In genomic region chr3:139433089-139433488, GRCh38 we compare ENCODE assay signal across 42 cellular contexts. TPM values are rescaled to one million over a fixed set of nuclear protein-coding genes. Genes with fewer than 3 reads are reported as not detected.
"Had no signal": no experiment of that assay in that cellular context is flagged by ENCODE, and none has a peak within 500 bp of the region (broad histone marks: within the 10 kb centered on the region; RNA-seq: fewer than 3 reads in every experiment).

No MANE protein-coding gene starts in this region.

- H3K27me3 ChIP-seq: adrenal gland, ascending aorta, body of pancreas, brain microvascular endothelial cell, breast epithelium, cardiac muscle cell had no signal

- H3K27me3 Mint-ChIP-seq: activated naive CD4-positive, alpha-beta T cell treated with anti-CD3 and anti-CD28 coated beads, Interleukin-2, amount 10 ng/mL, durations not matched to agents 7 days and 5 days; activated naive CD4-positive, alpha-beta T cell treated with anti-CD3 and anti-CD28 coated beads, Interleukin-2, amount 50 U/mL, for 24 hours; activated naive CD8-positive, alpha-beta T cell; activated naive CD8-positive, alpha-beta T cell treated with anti-CD3 and anti-CD28 coated beads for 36 hours; activated naive CD8-positive, alpha-beta T cell treated with anti-CD3 and anti-CD28 coated beads, Interleukin-2, amount 10 ng/mL, durations not matched to agents 7 days and 5 days; activated naive CD8-positive, alpha-beta T cell treated with anti-CD3 and anti-CD28 coated beads, Interleukin-2, amount 50 U/mL, for 24 hours; activated T-cell treated with anti-CD3 and anti-CD28 coated beads, Interleukin-2, amount 50 U/mL, for 24 hours; activated T-helper 17 cell treated with anti-CD3 and anti-CD28 coated beads, Interleukin-2, amount 50 U/mL, for 72 hours; brain; central memory CD8-positive, alpha-beta T cell had no signal

- H3K4me3 Mint-ChIP-seq: activated naive CD4-positive, alpha-beta T cell treated with anti-CD3 and anti-CD28 coated beads, Interleukin-2, amount 10 ng/mL, durations not matched to agents 7 days and 5 days; activated naive CD4-positive, alpha-beta T cell treated with anti-CD3 and anti-CD28 coated beads, Interleukin-2, amount 50 U/mL, for 24 hours; activated naive CD8-positive, alpha-beta T cell; activated naive CD8-positive, alpha-beta T cell treated with anti-CD3 and anti-CD28 coated beads for 36 hours; activated naive CD8-positive, alpha-beta T cell treated with anti-CD3 and anti-CD28 coated beads, Interleukin-2, amount 10 ng/mL, durations not matched to agents 7 days and 5 days; activated naive CD8-positive, alpha-beta T cell treated with anti-CD3 and anti-CD28 coated beads, Interleukin-2, amount 50 U/mL, for 24 hours; activated T-cell treated with anti-CD3 and anti-CD28 coated beads, Interleukin-2, amount 50 U/mL, for 24 hours; activated T-cell treated with anti-CD3 and anti-CD28 coated beads, Interleukin-2, amount 50 U/mL, for 4 hours; activated T-cell treated with anti-CD3 and anti-CD28 coated beads, Interleukin-2, amount 50 U/mL, for 72 hours; activated T-helper 1 cell treated with anti-CD3 and anti-CD28 coated beads, Interleukin-12 subunit alpha, Interleukin-12 subunit beta, Interleukin-2, Interleukin-4 antibody, amounts not matched to agents 30 ng/mL and 10 ng/mL and 1 ng/mL, durations not matched to agents 14 hours and 24 hours and 36 hours; activated T-helper 17 cell treated with anti-CD3 and anti-CD28 coated beads, Interleukin-2, amount 50 U/mL, for 72 hours; brain; central memory CD8-positive, alpha-beta T cell had no signal

- H3K27ac Mint-ChIP-seq: activated naive CD4-positive, alpha-beta T cell treated with anti-CD3 and anti-CD28 coated beads, Interleukin-2, amount 10 ng/mL, durations not matched to agents 7 days and 5 days; activated naive CD4-positive, alpha-beta T cell treated with anti-CD3 and anti-CD28 coated beads, Interleukin-2, amount 50 U/mL, for 24 hours; activated naive CD4-positive, alpha-beta T cell treated with anti-CD3 and anti-CD28 coated beads, Interleukin-2, amount 50 U/mL, for 72 hours; activated naive CD8-positive, alpha-beta T cell; activated naive CD8-positive, alpha-beta T cell treated with anti-CD3 and anti-CD28 coated beads for 36 hours; activated naive CD8-positive, alpha-beta T cell treated with anti-CD3 and anti-CD28 coated beads, Interleukin-2, amount 10 ng/mL, durations not matched to agents 7 days and 5 days; activated naive CD8-positive, alpha-beta T cell treated with anti-CD3 and anti-CD28 coated beads, Interleukin-2, amount 50 U/mL, for 24 hours; activated T-cell treated with anti-CD3 and anti-CD28 coated beads, Interleukin-2, amount 50 U/mL, for 24 hours; activated T-cell treated with anti-CD3 and anti-CD28 coated beads, Interleukin-2, amount 50 U/mL, for 72 hours; activated T-helper 1 cell treated with anti-CD3 and anti-CD28 coated beads, Interleukin-12 subunit alpha, Interleukin-12 subunit beta, Interleukin-2, Interleukin-4 antibody, amounts not matched to agents 30 ng/mL and 10 ng/mL and 1 ng/mL, durations not matched to agents 14 hours and 24 hours and 36 hours; activated T-helper 17 cell treated with anti-CD3 and anti-CD28 coated beads, Interleukin-2, amount 50 U/mL, for 72 hours; activated T-helper 2 cell treated with anti-CD3 and anti-CD28 coated beads, Interferon-gamma antibody, Interleukin-2, Interleukin-4, amounts not matched to agents 10 μg/mL and 5 μg/mL and 100 μg/mL, durations not matched to agents 14 hours and 24 hours and 36 hours had no signal

- H3K9me3 Mint-ChIP-seq: activated naive CD4-positive, alpha-beta T cell treated with anti-CD3 and anti-CD28 coated beads, Interleukin-2, amount 10 ng/mL, durations not matched to agents 7 days and 5 days; activated naive CD4-positive, alpha-beta T cell treated with anti-CD3 and anti-CD28 coated beads, Interleukin-2, amount 50 U/mL, for 24 hours; activated naive CD4-positive, alpha-beta T cell treated with anti-CD3 and anti-CD28 coated beads, Interleukin-2, amount 50 U/mL, for 72 hours; activated naive CD8-positive, alpha-beta T cell treated with anti-CD3 and anti-CD28 coated beads, Interleukin-2, amount 10 ng/mL, durations not matched to agents 7 days and 5 days; activated naive CD8-positive, alpha-beta T cell treated with anti-CD3 and anti-CD28 coated beads, Interleukin-2, amount 50 U/mL, for 24 hours; activated T-cell treated with anti-CD3 and anti-CD28 coated beads, Interleukin-2, amount 50 U/mL, for 24 hours; activated T-cell treated with anti-CD3 and anti-CD28 coated beads, Interleukin-2, amount 50 U/mL, for 4 hours; activated T-cell treated with anti-CD3 and anti-CD28 coated beads, Interleukin-2, amount 50 U/mL, for 72 hours; activated T-helper 1 cell treated with anti-CD3 and anti-CD28 coated beads, Interleukin-12 subunit alpha, Interleukin-12 subunit beta, Interleukin-2, Interleukin-4 antibody, amounts not matched to agents 30 ng/mL and 10 ng/mL and 1 ng/mL, durations not matched to agents 14 hours and 24 hours and 36 hours; activated T-helper 17 cell treated with anti-CD3 and anti-CD28 coated beads, Interleukin-2, amount 50 U/mL, for 72 hours; activated T-helper 2 cell treated with anti-CD3 and anti-CD28 coated beads, Interferon-gamma antibody, Interleukin-2, Interleukin-4, amounts not matched to agents 10 μg/mL and 5 μg/mL and 100 μg/mL, durations not matched to agents 14 hours and 24 hours and 36 hours; central memory CD8-positive, alpha-beta T cell had no signal

- H3K4me3 ChIP-seq: adrenal gland, ascending aorta, body of pancreas, breast epithelium, cardiac muscle cell had no signal

- H3K36me3 ChIP-seq: adrenal gland, ascending aorta, brain microvascular endothelial cell, breast epithelium had no signal

- H3K9me3 ChIP-seq: adrenal gland, ascending aorta, body of pancreas, breast epithelium had no signal

- FAIRE-seq: astrocyte, bronchial epithelial cell had no signal

- H3K4me1 Mint-ChIP-seq: activated naive CD4-positive, alpha-beta T cell treated with anti-CD3 and anti-CD28 coated beads, Interleukin-2, amount 10 ng/mL, durations not matched to agents 7 days and 5 days; activated naive CD4-positive, alpha-beta T cell treated with anti-CD3 and anti-CD28 coated beads, Interleukin-2, amount 50 U/mL, for 24 hours; activated naive CD8-positive, alpha-beta T cell treated with anti-CD3 and anti-CD28 coated beads for 36 hours; activated naive CD8-positive, alpha-beta T cell treated with anti-CD3 and anti-CD28 coated beads, Interleukin-2, amount 10 ng/mL, durations not matched to agents 7 days and 5 days; activated naive CD8-positive, alpha-beta T cell treated with anti-CD3 and anti-CD28 coated beads, Interleukin-2, amount 50 U/mL, for 24 hours; activated T-helper 17 cell treated with anti-CD3 and anti-CD28 coated beads, Interleukin-2, amount 50 U/mL, for 72 hours; central memory CD8-positive, alpha-beta T cell had no signal

- H3K4me1 ChIP-seq: ascending aorta, body of pancreas, breast epithelium had no signal

- H3K27ac ChIP-seq: adrenal gland, ascending aorta, body of pancreas, brain microvascular endothelial cell, breast epithelium, cardiac muscle cell had no signal

- ATAC-seq: activated naive CD4-positive, alpha-beta T cell treated with anti-CD3 and anti-CD28 coated beads, Interleukin-2, amount 50 U/mL, for 72 hours; activated naive CD8-positive, alpha-beta T cell treated with anti-CD3 and anti-CD28 coated beads, Interleukin-2, amount 50 U/mL, for 24 hours; activated T-cell treated with anti-CD3 and anti-CD28 coated beads, Interleukin-2, amount 50 U/mL, for 4 hours; activated T-cell treated with anti-CD3 and anti-CD28 coated beads, Interleukin-2, amount 50 U/mL, for 72 hours; activated T-helper 17 cell treated with anti-CD3 and anti-CD28 coated beads, Interleukin-2, amount 50 U/mL, for 72 hours; body of pancreas had no signal

- DNase-seq: activated effector memory CD4-positive, alpha-beta T cell treated with anti-CD3 and anti-CD28 coated beads, Interleukin-2, amount 50 U/mL, for 16 hours; activated effector memory CD4-positive, alpha-beta T cell treated with Interleukin-2 at 50 U/mL for 16 hours; activated gamma-delta T cell; activated gamma-delta T cell treated with Interleukin-2 at 50 U/mL for 16 hours; activated naive CD4-positive, alpha-beta T cell; activated naive CD4-positive, alpha-beta T cell treated with anti-CD3 and anti-CD28 coated beads, Interleukin-2, amount 10 ng/mL, durations not matched to agents 7 days and 5 days; activated naive CD4-positive, alpha-beta T cell treated with anti-CD3 and anti-CD28 coated beads, Interleukin-2, amount 50 U/mL, for 16 hours; activated naive CD4-positive, alpha-beta T cell treated with Interleukin-2 at 50 U/mL for 16 hours; activated naive CD8-positive, alpha-beta T cell treated with anti-CD3 and anti-CD28 coated beads for 36 hours; activated naive CD8-positive, alpha-beta T cell treated with anti-CD3 and anti-CD28 coated beads, Interleukin-2, amount 10 ng/mL, durations not matched to agents 7 days and 5 days; activated naive CD8-positive, alpha-beta T cell treated with anti-CD3 and anti-CD28 coated beads, Interleukin-2, amount 50 U/mL, for 24 hours; activated T-cell treated with anti-CD3 and anti-CD28 coated beads, Interleukin-2, amount 50 U/mL, for 1 hour; activated T-cell treated with anti-CD3 and anti-CD28 coated beads, Interleukin-2, amount 50 U/mL, for 24 hours; activated T-cell treated with anti-CD3 and anti-CD28 coated beads, Interleukin-2, amount 50 U/mL, for 4 hours; activated T-cell treated with anti-CD3 and anti-CD28 coated beads, Interleukin-2, amount 50 U/mL, for 48 hours; activated T-cell treated with anti-CD3 and anti-CD28 coated beads, Interleukin-2, amount 50 U/mL, for 72 hours; adrenal gland; amniotic stem cell; amygdala; anterior cingulate cortex; aorta; body of pancreas; brain microvascular endothelial cell; caudate nucleus; central memory CD4-positive, alpha-beta T cell; cerebellar nuclear complex had no signal

- H3K36me3 Mint-ChIP-seq: activated naive CD4-positive, alpha-beta T cell treated with anti-CD3 and anti-CD28 coated beads, Interleukin-2, amount 10 ng/mL, durations not matched to agents 7 days and 5 days; activated naive CD4-positive, alpha-beta T cell treated with anti-CD3 and anti-CD28 coated beads, Interleukin-2, amount 50 U/mL, for 72 hours; activated naive CD8-positive, alpha-beta T cell treated with anti-CD3 and anti-CD28 coated beads for 36 hours; activated naive CD8-positive, alpha-beta T cell treated with anti-CD3 and anti-CD28 coated beads, Interleukin-2, amount 10 ng/mL, durations not matched to agents 7 days and 5 days had no signal

RNA-seq across cellular contexts. Expression of gene RBP2, which starts 43.2 kb away (rescaled TPM):
- total RNA-seq: activated naive CD4-positive, alpha-beta T cell treated with anti-CD3 and anti-CD28 coated beads, Interleukin-2, amount 50 U/mL, for 72 hours; activated naive CD8-positive, alpha-beta T cell treated with anti-CD3 and anti-CD28 coated beads for 36 hours; activated naive CD8-positive, alpha-beta T cell treated with anti-CD3 and anti-CD28 coated beads, Interleukin-2, amount 10 ng/mL, durations not matched to agents 7 days and 5 days; activated T-cell treated with anti-CD3 and anti-CD28 coated beads, Interleukin-2, amount 50 U/mL, for 4 hours; activated T-cell treated with anti-CD3 and anti-CD28 coated beads, Interleukin-2, amount 50 U/mL, for 72 hours; activated T-helper 1 cell treated with anti-CD3 and anti-CD28 coated beads, Interleukin-12 subunit alpha, Interleukin-12 subunit beta, Interleukin-2, Interleukin-4 antibody, amounts not matched to agents 30 ng/mL and 10 ng/mL and 1 ng/mL, durations not matched to agents 14 hours and 24 hours and 36 hours; activated T-helper 17 cell treated with anti-CD3 and anti-CD28 coated beads, Interleukin-2, amount 50 U/mL, for 72 hours; activated T-helper 2 cell treated with anti-CD3 and anti-CD28 coated beads, Interferon-gamma antibody, Interleukin-2, Interleukin-4, amounts not matched to agents 10 μg/mL and 5 μg/mL and 100 μg/mL, durations not matched to agents 14 hours and 24 hours and 36 hours; aorta; ascending aorta; astrocyte; body of pancreas; bronchial epithelial cell; cardiac muscle cell; cardiac septum; cerebellum; chondrocyte had no signal
- polyA plus RNA-seq: cardiac muscle cell had no signal
